25 cellular contexts compared by ENCODE assay signal in genomic region chr3:27293954-27294353, GRCh38.
A peak's percentile ranks its signal among the peaks of the same experiment; 100 is the strongest.
DNase-seq lines count a peak whose midpoint lies in the region; ATAC-seq, FAIRE-seq and TF ChIP-seq lines count a peak whose summit lies in the region.
"Had no signal": no experiment of that assay in that cellular context is flagged by ENCODE, and none has a peak within 500 bp of the region (broad histone marks: within the 10 kb centered on the region; RNA-seq: fewer than 3 reads in every experiment).

No MANE protein-coding gene starts in this region.

- no peaks in the 10 kb centered on the region for H3K4me1 Mint-ChIP-seq in MCF 10A (ENCODE audit: insufficient read depth, unreplicated experiment)
- H3K4me1 Mint-ChIP-seq: activated CD4-positive, alpha-beta T cell treated with anti-CD3 and anti-CD28 coated beads, Interleukin-2, amount 10 ng/mL, durations not matched to agents 7 days and 5 days; activated CD8-positive, alpha-beta memory T cell treated with anti-CD3 and anti-CD28 coated beads, Interleukin-2, amount 10 ng/mL, durations not matched to agents 7 days and 5 days; CD8-positive, alpha-beta memory T cell; neural crest cell; T-helper 17 cell had no signal

- no peak overlapping the region for H3K4me3 Mint-ChIP-seq in MCF 10A (ENCODE audit: unreplicated experiment)
- H3K4me3 Mint-ChIP-seq: activated CD4-positive, alpha-beta T cell treated with anti-CD3 and anti-CD28 coated beads, Interleukin-2, amount 10 ng/mL, durations not matched to agents 7 days and 5 days; activated CD8-positive, alpha-beta memory T cell treated with anti-CD3 and anti-CD28 coated beads, Interleukin-2, amount 10 ng/mL, durations not matched to agents 7 days and 5 days; activated naive CD4-positive, alpha-beta T cell treated with anti-CD3 and anti-CD28 coated beads for 36 hours; CD8-positive, alpha-beta memory T cell; neural crest cell; T-helper 17 cell; type B pancreatic cell had no signal

- no peak overlapping the region for H3K27ac Mint-ChIP-seq in MCF 10A (ENCODE audit: low read depth, unreplicated experiment)
- H3K27ac Mint-ChIP-seq: activated CD4-positive, alpha-beta T cell treated with anti-CD3 and anti-CD28 coated beads, Interleukin-2, amount 10 ng/mL, durations not matched to agents 7 days and 5 days; activated CD8-positive, alpha-beta memory T cell treated with anti-CD3 and anti-CD28 coated beads, Interleukin-2, amount 10 ng/mL, durations not matched to agents 7 days and 5 days; activated naive CD4-positive, alpha-beta T cell treated with anti-CD3 and anti-CD28 coated beads for 36 hours; T-helper 17 cell; type B pancreatic cell had no signal

- POLR2A ChIA-PET in MCF 10A (lab: Yijun Ruan, JAX): no interaction called here

- intact Hi-C loops in MCF 10A (cut with micrococcal nuclease) (no loop called here), aorta (cut with DNase I) (no loop called here)

- H3K9me3 ChIP-seq in aorta (ENCODE audit: control insufficient read depth, low read length): no peaks in the 10 kb centered on the region

- peak overlapping the region in 1 of 2 donors; percentile 44 for H3K27ac ChIP-seq in aorta (ENCODE audit: low read depth in 1 of 2, low read length in 2 of 2)
- H3K27ac ChIP-seq: epithelial cell of prostate had no signal

- H3K4me1 ChIP-seq in aorta (ENCODE audit: control insufficient read depth in 1 of 2, insufficient read depth in 2 of 2, low read length in 2 of 2): peaks cover 0 to 7% of the 10 kb centered on the region in 2 donors

- no peaks in the 10 kb centered on the region for H3K36me3 Mint-ChIP-seq in MCF 10A (ENCODE audit: insufficient read depth, unreplicated experiment)
- H3K36me3 Mint-ChIP-seq: activated CD8-positive, alpha-beta memory T cell treated with anti-CD3 and anti-CD28 coated beads, Interleukin-2, amount 10 ng/mL, durations not matched to agents 7 days and 5 days; type B pancreatic cell had no signal

- H3K27me3 Mint-ChIP-seq in MCF 10A (ENCODE audit: insufficient read depth, unreplicated experiment): no peaks in the 10 kb centered on the region
- H3K27me3 Mint-ChIP-seq: activated CD4-positive, alpha-beta T cell treated with anti-CD3 and anti-CD28 coated beads, Interleukin-2, amount 10 ng/mL, durations not matched to agents 7 days and 5 days; activated CD8-positive, alpha-beta memory T cell treated with anti-CD3 and anti-CD28 coated beads, Interleukin-2, amount 10 ng/mL, durations not matched to agents 7 days and 5 days; CD8-positive, alpha-beta memory T cell; T-helper 17 cell; type B pancreatic cell had no signal

- BruUV-seq in MCF 10A (replicated peaks; lab: Mats Ljungman, UMichigan): no TSS peak

- 5 to 10% methylated on average over 2 of the region's 2 CpGs for WGBS in aorta, 2 donors

- in situ Hi-C loops in T47D (cut with HindIII; ENCODE audit: low pct_unique_long_range_greater_than_20kb, low sequenced_read_pairs): no loop called here

- no peak for TF ChIP-seq CTCF in MCF 10A (IDR thresholded peaks at IDR 0.05; ENCODE audit: unreplicated experiment)
- TF ChIP-seq CTCF in bronchial epithelial cell (IDR thresholded peaks at IDR 0.05; ENCODE audit: insufficient read depth, low read length, severe bottlenecking): no peak
- no peak for TF ChIP-seq CTCF in fibroblast of villous mesenchyme (IDR thresholded peaks at IDR 0.05; ENCODE audit: insufficient read depth, low read depth, low read length)

- DNase-seq in T47D (ENCODE audit: low read depth in 1 of 2, low spot score in 1 of 2) (peak; percentile 22 to 92), MCF 10A (ENCODE audit: unreplicated experiment) (no peak), bronchial epithelial cell (ENCODE audit: low read depth) (peak; percentile 41), fibroblast of villous mesenchyme (ENCODE audit: low read depth) (peak; percentile 60), aorta (no peak)
- no peak for DNase-seq in central memory CD4-positive, alpha-beta T cell
- no peak for DNase-seq in activated naive CD4-positive, alpha-beta T cell treated with anti-CD3 and anti-CD28 coated beads, Interleukin-2, amount 50 U/mL, for 16 hours
- DNase-seq: activated CD4-positive, alpha-beta T cell treated with anti-CD3 and anti-CD28 coated beads, Interleukin-2, amount 10 ng/mL, durations not matched to agents 7 days and 5 days; activated CD8-positive, alpha-beta memory T cell treated with anti-CD3 and anti-CD28 coated beads, Interleukin-2, amount 10 ng/mL, durations not matched to agents 7 days and 5 days; activated naive CD4-positive, alpha-beta T cell treated with anti-CD3 and anti-CD28 coated beads for 36 hours; AML-193; anterior cingulate cortex; CD8-positive, alpha-beta memory T cell; Karpas-422; NCI-H1694; NCI-H2171; NCI-H524 treated with DMSO at 0.1 percent for 48 hours; T-helper 17 cell had no signal

- H3K4me3 ChIP-seq in bronchial epithelial cell (ENCODE audit: low read depth, low read length) (no peak overlapping the region), fibroblast of villous mesenchyme (ENCODE audit: low read depth, low read length) (no peak overlapping the region), aorta (ENCODE audit: low read length in 2 of 2) (no peak overlapping the region)

- H3K36me3 ChIP-seq in bronchial epithelial cell (ENCODE audit: control insufficient read depth, insufficient read depth, low read length) (no peaks in the 10 kb centered on the region), aorta (ENCODE audit: control insufficient read depth in 1 of 2, insufficient read depth in 2 of 2, low read length in 1 of 2) (no peaks in the 10 kb centered on the region)

- peaks cover 6% of the 10 kb centered on the region for H3K9me3 Mint-ChIP-seq in MCF 10A (ENCODE audit: unreplicated experiment)
- H3K9me3 Mint-ChIP-seq: type B pancreatic cell had no signal

- FAIRE-seq in bronchial epithelial cell (lab: Jason Lieb, UNC): no peak
- FAIRE-seq: G401.6, keratinocyte, RCC 7860 had no signal

- CTCF ChIA-PET in MCF 10A (lab: Yijun Ruan, JAX): interaction anchor here (0.7 to 1.6 kb wide), 2 partner anchors 18 to 689 kb away, joined by 3 to 4 read pairs; no protein-coding TSS in a partner anchor

- H3K27me3 ChIP-seq in bronchial epithelial cell (ENCODE audit: control insufficient read depth, insufficient read depth, low read length) (no peaks in the 10 kb centered on the region), aorta (ENCODE audit: control insufficient read depth in 1 of 2, insufficient read depth in 2 of 2, low read length in 1 of 2) (no peaks in the 10 kb centered on the region)

- peak; percentile 36 for ATAC-seq in aorta (ENCODE audit: low FRiP score)
- no peak for ATAC-seq in HG03095 (IDR thresholded peaks at IDR 0.05; ENCODE audit: unreplicated experiment)
- ATAC-seq: activated CD8-positive, alpha-beta memory T cell treated with anti-CD3 and anti-CD28 coated beads, Interleukin-2, amount 10 ng/mL, durations not matched to agents 7 days and 5 days; T-helper 17 cell had no signal

Comparison
In these comparisons a context has a peak if more than half of its experiments do, and no peak if none do; other contexts are left out.
1. DNase-seq: peak in T47D (2 of 2), bronchial epithelial cell (single experiment) and fibroblast of villous mesenchyme (single experiment); none in MCF 10A (single experiment), aorta (0 of 2), central memory CD4-positive, alpha-beta T cell (single experiment) and activated naive CD4-positive, alpha-beta T cell treated with anti-CD3 and anti-CD28 coated beads, Interleukin-2, amount 50 U/mL, for 16 hours (single experiment).